Comparison of ENCODE assay signal across 9 cellular contexts in genomic region chr22:17911312-17911705, GRCh38.
DNase-seq lines count a peak whose midpoint lies in the region; ATAC-seq and TF ChIP-seq lines count a peak whose summit lies in the region.
"Had no signal": no experiment of that assay in that cellular context is flagged by ENCODE, and none has a peak within 500 bp of the region (broad histone marks: within the 10 kb centered on the region; RNA-seq: fewer than 3 reads in every experiment).

No MANE protein-coding gene starts in this region.

- peak in 1 of 7 donors; percentile 26 for DNase-seq in adrenal gland
- no peak for DNase-seq in osteoblast (ENCODE audit: insufficient read length, low spot score, missing footprints)
- no peak for DNase-seq in type B pancreatic cell (ENCODE audit: extremely low spot score, unreplicated experiment)
- no peak for DNase-seq in foreskin melanocyte
- DNase-seq in effector memory CD4-positive, alpha-beta T cell: no peak
- no peak for DNase-seq in occipital lobe (lab: John Stamatoyannopoulos, UW)
- DNase-seq: NCI-H2081 had no signal

- H3K36me3 Mint-ChIP-seq in type B pancreatic cell: no peaks in the 10 kb centered on the region

- peaks cover 0 to 4% of the 10 kb centered on the region in 2 donors for H3K36me3 ChIP-seq in adrenal gland (replicated peaks in 1 of 2)
- peaks cover 0 to 4% of the 10 kb centered on the region in 2 donors for H3K36me3 ChIP-seq in gastroesophageal sphincter
- peaks cover 5% of the 10 kb centered on the region for H3K36me3 ChIP-seq in osteoblast (ENCODE audit: insufficient read depth, low read length)
- peaks cover 3% of the 10 kb centered on the region for H3K36me3 ChIP-seq in effector memory CD4-positive, alpha-beta T cell (ENCODE audit: control insufficient read depth, insufficient read depth, low read length)

- H3K27me3 Mint-ChIP-seq in type B pancreatic cell: no peaks in the 10 kb centered on the region

- H3K4me3 Mint-ChIP-seq in type B pancreatic cell: no peak overlapping the region

- H3K4me1 ChIP-seq in adrenal gland (replicated peaks in 1 of 2) (peaks cover 30 to 40% of the 10 kb centered on the region in 2 donors), gastroesophageal sphincter (peaks cover 9 to 87% (median 29%) of the 10 kb centered on the region in 3 donors), osteoblast (ENCODE audit: insufficient read depth, low read length) (peaks cover 32% of the 10 kb centered on the region)
- H3K4me1 ChIP-seq in effector memory CD4-positive, alpha-beta T cell (ENCODE audit: control insufficient read depth, insufficient read depth, low read length, poor library complexity, severe bottlenecking): no peaks in the 10 kb centered on the region

- H2AFZ ChIP-seq in osteoblast (ENCODE audit: low read length): no peak overlapping the region

- H3K27me3 ChIP-seq in adrenal gland (no peaks in the 10 kb centered on the region), gastroesophageal sphincter (no peaks in the 10 kb centered on the region), osteoblast (ENCODE audit: insufficient read depth, low read length) (no peaks in the 10 kb centered on the region)
- no peaks in the 10 kb centered on the region for H3K27me3 ChIP-seq in effector memory CD4-positive, alpha-beta T cell (replicated peaks; ENCODE audit: control insufficient read depth, insufficient read depth, low read length, poor library complexity, severe bottlenecking)

- no peaks in the 10 kb centered on the region for H3K9me3 Mint-ChIP-seq in type B pancreatic cell

- H3K27ac Mint-ChIP-seq in type B pancreatic cell: peak overlapping the region; percentile 79

- no peak for TF ChIP-seq CTCF in adrenal gland (IDR thresholded peaks at IDR 0.05)
- no peak for TF ChIP-seq CTCF in gastroesophageal sphincter (IDR thresholded peaks at IDR 0.05)
- no peak for TF ChIP-seq CTCF in osteoblast (IDR thresholded peaks at IDR 0.05; ENCODE audit: extremely low read depth, low read depth, low read length)
- TF ChIP-seq CTCF in type B pancreatic cell (conservative IDR thresholded peaks at IDR 0.05): no peak

- peaks cover 46% of the 10 kb centered on the region for H3K4me1 Mint-ChIP-seq in type B pancreatic cell (ENCODE audit: unreplicated experiment)

- TF ChIP-seq EP300 in gastroesophageal sphincter (IDR thresholded peaks at IDR 0.05): no peak

- 55 to 60% (median 58%) methylated on average over 6 of the region's 6 CpGs for WGBS in adrenal gland, 4 donors
- WGBS in gastroesophageal sphincter (ENCODE audit: low coverage in 1 of 2), 2 donors: 53 to 58% methylated on average over 5 of the region's 6 CpGs

- TF ChIP-seq POLR2A in adrenal gland (IDR thresholded peaks at IDR 0.05) (no peak), gastroesophageal sphincter (IDR thresholded peaks at IDR 0.05) (no peak)

- peak overlapping the region; percentile 74 for H3K4me2 ChIP-seq in osteoblast (ENCODE audit: insufficient read depth, low read length)

- H3K9me3 ChIP-seq in adrenal gland (replicated peaks in 1 of 3): no peaks in the 10 kb centered on the region
- no peaks in the 10 kb centered on the region for H3K9me3 ChIP-seq in gastroesophageal sphincter
- no peaks in the 10 kb centered on the region for H3K9me3 ChIP-seq in osteoblast (ENCODE audit: low read depth, low read length)
- no peaks in the 10 kb centered on the region for H3K9me3 ChIP-seq in effector memory CD4-positive, alpha-beta T cell (ENCODE audit: control insufficient read depth, low read length)

- peaks cover 88% of the 10 kb centered on the region for H3K79me2 ChIP-seq in osteoblast (ENCODE audit: insufficient read depth, low read length)

- intact Hi-C loops in adrenal gland (cut with DNase I): loop anchor here (10.0 kb wide), 2 partner anchors 83 to 113 kb away; partner anchors contain the start of gene MICAL3 (in 1 of the 2)

- ATAC-seq in gastroesophageal sphincter: no peak
- ATAC-seq: HCT116 had no signal

- peaks cover 55% of the 10 kb centered on the region for H4K20me1 ChIP-seq in osteoblast (ENCODE audit: insufficient read depth, low read length)

- peak overlapping the region; percentile 77 to 94 (median 88) for H3K27ac ChIP-seq in adrenal gland
- peak overlapping the region; percentile 76 to 84 (median 82) for H3K27ac ChIP-seq in gastroesophageal sphincter
- H3K27ac ChIP-seq in osteoblast (ENCODE audit: low read depth, low read length): peak overlapping the region; percentile 96
- H3K27ac ChIP-seq in effector memory CD4-positive, alpha-beta T cell (ENCODE audit: insufficient read depth, low read length, poor library complexity, severe bottlenecking): no peak overlapping the region

- H3K4me3 ChIP-seq in adrenal gland (no peak overlapping the region), gastroesophageal sphincter (no peak overlapping the region), osteoblast (ENCODE audit: insufficient read depth, low read length) (no peak overlapping the region)
- H3K4me3 ChIP-seq in effector memory CD4-positive, alpha-beta T cell (ENCODE audit: insufficient read depth, low read depth, low read length, poor library complexity, severe bottlenecking): no peak overlapping the region
